Comparison of ENCODE assay signal across 24 cellular contexts in genomic region chr18:55657572-55658331, GRCh38.
"Had no signal": no experiment of that assay in that cellular context is flagged by ENCODE, and none has a peak within 500 bp of the region (broad histone marks: within the 10 kb centered on the region; RNA-seq: fewer than 3 reads in every experiment).

No MANE protein-coding gene starts in this region.

- H3K36me3 ChIP-seq: esophagus squamous epithelium, lower lobe of right lung, ovary, sigmoid colon, suprapubic skin, transverse colon, upper lobe of right lung, uterus had no signal

- H3K9me3 Mint-ChIP-seq: nephron progenitor cell; stimulated activated naive CD8-positive, alpha-beta T cell treated with anti-CD3 and anti-CD28 coated beads, Interleukin-15, amount 100 ng/mL, for 72 hours had no signal

- DNase-seq: dermis blood vessel endothelial cell; effector memory CD4-positive, alpha-beta T cell; erythroblast; esophagus squamous epithelium; foreskin melanocyte; hypothalamus; left ventricle myocardium superior; lower lobe of right lung; naive thymus-derived CD8-positive, alpha-beta T cell; nephron progenitor cell; nucleus accumbens; ovary; posterior cingulate gyrus; psoas muscle; right cardiac atrium; sigmoid colon; stimulated activated CD4-positive, alpha-beta T cell treated with anti-CD3 and anti-CD28 coated beads, Interleukin-4, amount 100 ng/mL, for 4 hours; stimulated activated naive CD4-positive, alpha-beta T cell; stimulated activated naive CD8-positive, alpha-beta T cell treated with anti-CD3 and anti-CD28 coated beads, Interleukin-15, amount 100 ng/mL, for 72 hours; transverse colon; upper lobe of right lung; uterus had no signal

- H3K9me3 ChIP-seq: esophagus squamous epithelium, lower lobe of right lung, ovary, psoas muscle, sigmoid colon, suprapubic skin, transverse colon, upper lobe of right lung, uterus had no signal

- H3K27ac Mint-ChIP-seq: naive thymus-derived CD8-positive, alpha-beta T cell; nephron progenitor cell; stimulated activated naive CD8-positive, alpha-beta T cell treated with anti-CD3 and anti-CD28 coated beads, Interleukin-15, amount 100 ng/mL, for 72 hours had no signal

- H3K36me3 Mint-ChIP-seq: naive thymus-derived CD8-positive, alpha-beta T cell had no signal

- H3K27ac ChIP-seq: coronary artery, esophagus squamous epithelium, lower lobe of right lung, ovary, psoas muscle, sigmoid colon, suprapubic skin, transverse colon, upper lobe of right lung, uterus had no signal

- ATAC-seq: left ventricle myocardium superior; lower lobe of right lung; naive thymus-derived CD8-positive, alpha-beta T cell; psoas muscle; right cardiac atrium; stimulated activated naive CD8-positive, alpha-beta T cell treated with anti-CD3 and anti-CD28 coated beads, Interleukin-15, amount 100 ng/mL, for 72 hours; upper lobe of right lung had no signal

- H3K4me1 Mint-ChIP-seq: naive thymus-derived CD8-positive, alpha-beta T cell; nephron progenitor cell; stimulated activated naive CD8-positive, alpha-beta T cell treated with anti-CD3 and anti-CD28 coated beads, Interleukin-15, amount 100 ng/mL, for 72 hours had no signal

- H3K4me3 ChIP-seq: coronary artery, esophagus squamous epithelium, lower lobe of right lung, ovary, psoas muscle, sigmoid colon, suprapubic skin, transverse colon, upper lobe of right lung, uterus had no signal

- H3K27me3 Mint-ChIP-seq: stimulated activated naive CD8-positive, alpha-beta T cell treated with anti-CD3 and anti-CD28 coated beads, Interleukin-15, amount 100 ng/mL, for 72 hours had no signal

- H3K4me1 ChIP-seq: esophagus squamous epithelium, lower lobe of right lung, psoas muscle, sigmoid colon, suprapubic skin, transverse colon, upper lobe of right lung, uterus had no signal

- H3K4me3 Mint-ChIP-seq: naive thymus-derived CD8-positive, alpha-beta T cell; nephron progenitor cell; stimulated activated naive CD8-positive, alpha-beta T cell treated with anti-CD3 and anti-CD28 coated beads, Interleukin-15, amount 100 ng/mL, for 72 hours had no signal

- H3K27me3 ChIP-seq: esophagus squamous epithelium, ovary, sigmoid colon, suprapubic skin, transverse colon, upper lobe of right lung, uterus had no signal
